14 cellular contexts compared by ENCODE assay signal in genomic region chr1:106584127-106584526, GRCh38.
DNase-seq lines count a peak whose midpoint lies in the region; ATAC-seq and TF ChIP-seq lines count a peak whose summit lies in the region.
"Had no signal": no experiment of that assay in that cellular context is flagged by ENCODE, and none has a peak within 500 bp of the region (broad histone marks: within the 10 kb centered on the region; RNA-seq: fewer than 3 reads in every experiment).

No MANE protein-coding gene starts in this region.

- H3K4me3 Mint-ChIP-seq in H9 = no peak overlapping the region

- H3K9ac ChIP-seq in GM23248 (no peak overlapping the region), H9 (ENCODE audit: extremely low read depth, insufficient read length, low read length) (no peak overlapping the region)
- H3K9ac ChIP-seq: BLaER1 had no signal

- H3K27me3 ChIP-seq in GM23248 (replicated peaks; ENCODE audit: insufficient read depth) = no peaks in the 10 kb centered on the region
- H3K27me3 ChIP-seq in H9 (ENCODE audit: insufficient read depth, low read length) = no peaks in the 10 kb centered on the region
- H3K27me3 ChIP-seq: BLaER1 had no signal

- H2BK12ac ChIP-seq in H9 (ENCODE audit: insufficient read length, low read depth, low read length) = no peak overlapping the region

- TF ChIP-seq CTCF in H9 (conservative IDR thresholded peaks at IDR 0.05) = no peak

- H3K56ac ChIP-seq in H9 (ENCODE audit: insufficient read length, low read depth, low read length) = no peak overlapping the region

- H3K27me3 Mint-ChIP-seq in H9 (ENCODE audit: low read depth) = no peaks in the 10 kb centered on the region

- H2AK5ac ChIP-seq in H9 (ENCODE audit: insufficient read length, low read length) = no peak overlapping the region

- H4K5ac ChIP-seq in H9 (ENCODE audit: insufficient read length, low read depth, low read length) = no peak overlapping the region

- no peak overlapping the region for H3K4ac ChIP-seq in H9 (ENCODE audit: low read depth, low read length)

- H3T11ph ChIP-seq in H9 (ENCODE audit: low read length) = no peak overlapping the region

- H3K9me3 ChIP-seq in GM23248 (ENCODE audit: low read depth) = no peaks in the 10 kb centered on the region
- no peaks in the 10 kb centered on the region for H3K9me3 ChIP-seq in H9 (ENCODE audit: control insufficient read depth, low read depth, low read length)
- H3K9me3 ChIP-seq: BLaER1 had no signal

- no peak overlapping the region for H3K23ac ChIP-seq in H9 (ENCODE audit: insufficient read length, low read depth, low read length)

- H2BK15ac ChIP-seq in H9 (ENCODE audit: low read depth, low read length) = no peak overlapping the region

- H3K27ac ChIP-seq in GM23248 = no peak overlapping the region
- H3K27ac ChIP-seq in H9 (ENCODE audit: insufficient read length, low read depth, low read length) = no peak overlapping the region
- H3K27ac ChIP-seq: BLaER1 had no signal

- H2AFZ ChIP-seq in GM23248 (no peak overlapping the region), H9 (ENCODE audit: low read length) (no peak overlapping the region)

- in situ Hi-C loops in GM23248 (cut with MboI) = no loop called here

- H3K4me1 Mint-ChIP-seq in H9 = no peaks in the 10 kb centered on the region

- peak; percentile 24 for ATAC-seq in left lobe of liver
- ATAC-seq: K562 had no signal

- no peaks in the 10 kb centered on the region for H3K79me2 ChIP-seq in GM23248 (ENCODE audit: insufficient read depth)
- H3K79me2 ChIP-seq in H9 (ENCODE audit: insufficient read depth, low read length) = no peaks in the 10 kb centered on the region

- H4K91ac ChIP-seq in H9 (ENCODE audit: insufficient read length, low read depth, low read length) = no peak overlapping the region

- H3K36me3 Mint-ChIP-seq in H9 (ENCODE audit: insufficient read depth in 1 of 3, low read depth in 3 of 3) = 0 out of 7 replicates have a peak, but pooled peaks cover 0 to 2% (median 0%) of the 10 kb centered on the region in 3 experiments

- 0 out of 2 replicates have a peak, but pooled peaks cover 3% of the 10 kb centered on the region for H3K4me1 ChIP-seq in GM23248 (ENCODE audit: insufficient read depth)
- no peaks in the 10 kb centered on the region for H3K4me1 ChIP-seq in H9 (ENCODE audit: insufficient read depth, low read length)
- H3K4me1 ChIP-seq: BLaER1 had no signal

- no peak overlapping the region for H4K8ac ChIP-seq in H9 (replicated peaks; ENCODE audit: insufficient read length, low read depth, low read length)

- H3K27ac Mint-ChIP-seq in H9 = no peak overlapping the region

- no peak overlapping the region for H3K14ac ChIP-seq in H9 (ENCODE audit: insufficient read depth, low read length)

- no peak overlapping the region for H2BK20ac ChIP-seq in H9 (ENCODE audit: low read depth, low read length, poor library complexity, severe bottlenecking)

- H2BK120ac ChIP-seq in H9 (ENCODE audit: low read depth, low read length, poor library complexity, severe bottlenecking) = no peak overlapping the region

- 21 to 30% methylated on average over 1 of the region's 1 CpG for WGBS in GM23248 (ENCODE audit: low coverage in 1 of 2, low lambda C conversion rate in 2 of 2, missing lambda C conversion rate in 2 of 2), 2 experiments
- WGBS in H9 (ENCODE audit: extremely low coverage, insufficient read length, low lambda C conversion rate) = no CpG with 5 or more reads among the region's 1 CpG

- H3K79me1 ChIP-seq in H9 (ENCODE audit: insufficient read depth, low read depth, low read length, poor library complexity, severe bottlenecking) = no peaks in the 10 kb centered on the region

- H2BK5ac ChIP-seq in H9 (ENCODE audit: insufficient read length, low read length) = no peak overlapping the region

- H3K9me2 ChIP-seq in GM23248 (ENCODE audit: insufficient read depth) = no peaks in the 10 kb centered on the region

- no peak overlapping the region for H3K4me2 ChIP-seq in GM23248 (ENCODE audit: unreplicated experiment)
- H3K4me2 ChIP-seq in H9 (ENCODE audit: insufficient read depth, insufficient read length, low read length) = no peak overlapping the region
- H3K4me2 ChIP-seq: BLaER1 had no signal

- peaks cover 3 to 9% of the 10 kb centered on the region in 2 experiments; a peak in 3 of 5 replicates for H3K9me3 Mint-ChIP-seq in H9

- H3K18ac ChIP-seq in H9 (ENCODE audit: insufficient read length, low read depth, low read length) = no peak overlapping the region

- DNase-seq in AG20443 (ENCODE audit: low spot score) = peak; percentile 9
- peak; percentile 3 for DNase-seq in GM23248
- peak; percentile 9 for DNase-seq in astrocyte of the hippocampus (ENCODE audit: low read depth, low spot score)
- no peak for DNase-seq in left lobe of liver (ENCODE audit: low spot score)
- no peak for DNase-seq in SIG-M5 (lab: John Stamatoyannopoulos, UW)
- DNase-seq in dedifferentiated amniotic fluid mesenchymal stem cell (ENCODE audit: extremely low spot score) = no peak
- DNase-seq in H9 = no peak
- no peak for DNase-seq in dermis blood vessel endothelial cell
- DNase-seq: AML-193, Calu3, DMS 273 treated with DMSO at 0.1 percent for 48 hours, GDM1 had no signal

- no peaks in the 10 kb centered on the region for H3K23me2 ChIP-seq in H9 (ENCODE audit: insufficient read length, low read depth, low read length, poor library complexity, severe bottlenecking)

- no peaks in the 10 kb centered on the region for H4K20me1 ChIP-seq in GM23248 (ENCODE audit: insufficient read depth)
- H4K20me1 ChIP-seq in H9 (ENCODE audit: control insufficient read depth, insufficient read depth, insufficient read length) = no peaks in the 10 kb centered on the region
- H4K20me1 ChIP-seq: BLaER1 had no signal

- no peaks in the 10 kb centered on the region for H3K36me3 ChIP-seq in GM23248 (ENCODE audit: low read depth)
- H3K36me3 ChIP-seq: BLaER1 had no signal

- no peaks in the 10 kb centered on the region for H3F3A ChIP-seq in GM23248 (ENCODE audit: insufficient read depth)

- H3K4me3 ChIP-seq in GM23248 = no peak overlapping the region
- H3K4me3 ChIP-seq: BLaER1, K562 had no signal

Comparison
In these comparisons a context has a peak if more than half of its experiments do, and no peak if none do; other contexts are left out.
1. DNase-seq: peak in AG20443 (single experiment), GM23248 (single experiment) and astrocyte of the hippocampus (single experiment); none in left lobe of liver (single experiment), SIG-M5 (single experiment), dedifferentiated amniotic fluid mesenchymal stem cell (single experiment), H9 (single experiment) and dermis blood vessel endothelial cell (single experiment).